In genomic region chr16:4110680-4111079, GRCh38 we compare ENCODE assay signal across 14 cellular contexts. TPM values are rescaled to one million over a fixed set of nuclear protein-coding genes. Genes with fewer than 3 reads are reported as not detected.
A peak's percentile ranks its signal among the peaks of the same experiment; 100 is the strongest.
DNase-seq lines count a peak whose midpoint lies in the region; ATAC-seq, FAIRE-seq and TF ChIP-seq lines count a peak whose summit lies in the region.
"Had no signal": no experiment of that assay in that cellular context is flagged by ENCODE, and none has a peak within 500 bp of the region (broad histone marks: within the 10 kb centered on the region; RNA-seq: fewer than 3 reads in every experiment).

No MANE protein-coding gene starts in this region.

- CTCF ChIA-PET in activated naive CD4-positive, alpha-beta T cell treated with anti-CD3 and anti-CD28 coated beads, Interleukin-2, amount 10 ng/mL, durations not matched to agents 7 days and 5 days (lab: Charles Lee), result interaction anchor here (1.1 kb wide), 1 partner anchor 143 kb away, joined by 5 read pairs; no protein-coding TSS in a partner anchor
- CTCF ChIA-PET in K562 (lab: Yijun Ruan, JAX; ENCODE audit: low intra/inter-chr PET ratio), result no interaction called here
- CTCF ChIA-PET in activated CD8-positive, alpha-beta T cell treated with anti-CD3 and anti-CD28 coated beads, Interleukin-2, amount 10 ng/mL, durations not matched to agents 7 days and 5 days (lab: Charles Lee), result interaction anchor here (1.5 kb wide), 1 partner anchor 128 kb away, joined by 4 read pairs; no protein-coding TSS in a partner anchor

- TF ChIP-seq RAD21 in K562 (CRISPR knock-in tag; conservative IDR thresholded peaks at IDR 0.05 in 1 of 2, IDR thresholded peaks at IDR 0.05 in 1 of 2), result no peak

- H3K4ac ChIP-seq in mesendoderm (ENCODE audit: low read depth, low read length), result no peak overlapping the region

- peaks cover 21% of the 10 kb centered on the region for H3K36me3 Mint-ChIP-seq in activated naive CD4-positive, alpha-beta T cell treated with anti-CD3 and anti-CD28 coated beads, Interleukin-2, amount 10 ng/mL, durations not matched to agents 7 days and 5 days
- H3K36me3 Mint-ChIP-seq in activated CD8-positive, alpha-beta T cell treated with anti-CD3 and anti-CD28 coated beads, Interleukin-2, amount 10 ng/mL, durations not matched to agents 7 days and 5 days (ENCODE audit: low read depth), result peaks cover 9% of the 10 kb centered on the region

- no peak overlapping the region for H3K18ac ChIP-seq in mesendoderm (ENCODE audit: low read length)

- TF ChIP-seq CTCF in K562 (IDR thresholded peaks at IDR 0.05 in 2 of 3, conservative IDR thresholded peaks at IDR 0.05 in 1 of 3; ENCODE audit: insufficient read depth in 2 of 3, low read depth in 1 of 3, low read length in 3 of 3), result no peak
- TF ChIP-seq CTCF in transverse colon (IDR thresholded peaks at IDR 0.05), result no peak

- H3K4me3 ChIP-seq in K562, result no peak overlapping the region
- no peak overlapping the region for H3K4me3 ChIP-seq in mesendoderm (ENCODE audit: low read length)
- H3K4me3 ChIP-seq in transverse colon, result peak overlapping the region in 1 of 4 donors; percentile 2

- no peaks in the 10 kb centered on the region for H3K9me3 ChIP-seq in K562 (replicated peaks; ENCODE audit: control insufficient read depth, insufficient read depth, low read depth, low read length)
- H3K9me3 ChIP-seq in transverse colon, result no peaks in the 10 kb centered on the region

- peak; percentile 4 for DNase-seq in activated naive CD4-positive, alpha-beta T cell treated with Interleukin-2 at 50 U/mL for 16 hours
- no peak for DNase-seq in activated naive CD4-positive, alpha-beta T cell treated with anti-CD3 and anti-CD28 coated beads, Interleukin-2, amount 10 ng/mL, durations not matched to agents 7 days and 5 days
- DNase-seq in K562 (ENCODE audit: extremely low read depth in 1 of 4, low spot score in 3 of 4), result no peak
- peak; percentile 23 for DNase-seq in mesendoderm
- DNase-seq in transverse colon, result peak; percentile 81
- no peak for DNase-seq in RCC 7860 (ENCODE audit: low spot score)
- no peak for DNase-seq in activated CD8-positive, alpha-beta T cell treated with anti-CD3 and anti-CD28 coated beads, Interleukin-2, amount 10 ng/mL, durations not matched to agents 7 days and 5 days
- DNase-seq in iPS-NIHi7 (ENCODE audit: extremely low spot score), result no peak
- DNase-seq: activated CD8-positive, alpha-beta memory T cell treated with anti-CD3 and anti-CD28 coated beads, Interleukin-2, amount 50 U/mL, for 4 hours; NCI-H1930; NCI-H69; SW 1271 had no signal

- no peaks in the 10 kb centered on the region for H3K9me1 ChIP-seq in K562 (ENCODE audit: control insufficient read depth, insufficient read depth, low read length)

- no peak overlapping the region for H2BK5ac ChIP-seq in mesendoderm (ENCODE audit: low read length)

- H3K9ac ChIP-seq in K562 (ENCODE audit: insufficient read depth in 1 of 2, low read depth in 2 of 2, low read length in 2 of 2), result peak overlapping the region in 1 of 2 experiments; percentile 35; a peak in 1 of 4 replicates
- no peak overlapping the region for H3K9ac ChIP-seq in mesendoderm (ENCODE audit: low read length)

- no peak for TF ChIP-seq POLR2A in K562 (conservative IDR thresholded peaks at IDR 0.05)
- TF ChIP-seq POLR2A in transverse colon (IDR thresholded peaks at IDR 0.05), result no peak

- no peak overlapping the region for H3K4me3 Mint-ChIP-seq in activated naive CD4-positive, alpha-beta T cell treated with anti-CD3 and anti-CD28 coated beads, Interleukin-2, amount 10 ng/mL, durations not matched to agents 7 days and 5 days
- no peak overlapping the region for H3K4me3 Mint-ChIP-seq in activated CD8-positive, alpha-beta T cell treated with anti-CD3 and anti-CD28 coated beads, Interleukin-2, amount 10 ng/mL, durations not matched to agents 7 days and 5 days

- no peak for FAIRE-seq in K562 (lab: Jason Lieb, UNC)
- FAIRE-seq in RCC 7860 (lab: Jason Lieb, UNC), result no peak
- FAIRE-seq: endothelial cell of umbilical vein, GM19239 had no signal

- POLR2A ChIA-PET in K562 (lab: Yijun Ruan, JAX), result no interaction called here
- POLR2A ChIA-PET in activated CD8-positive, alpha-beta T cell treated with anti-CD3 and anti-CD28 coated beads, Interleukin-2, amount 10 ng/mL, durations not matched to agents 7 days and 5 days (lab: Charles Lee), result no interaction called here

- H3K27me3 ChIP-seq in K562 (ENCODE audit: control insufficient read depth in 2 of 2, insufficient read depth in 2 of 2, low read length in 2 of 2) (peaks cover 54 to 76% of the 10 kb centered on the region in 2 experiments), mesendoderm (ENCODE audit: insufficient read depth, low read length, poor library complexity) (no peaks in the 10 kb centered on the region), transverse colon (no peaks in the 10 kb centered on the region)

- 2% methylated on average over 14 of the region's 14 CpGs for WGBS in K562 (ENCODE audit: insufficient coverage, low coverage, missing lambda C conversion rate)
- no CpG with 5 or more reads among the region's 14 CpGs for WGBS in mesendoderm (ENCODE audit: extremely low coverage, insufficient coverage, low lambda C conversion rate)
- whole genome bisulfite sequencing in transverse colon (ENCODE audit: low coverage in 1 of 2), 2 donors, result 40% methylated on average over 1 to 14 of the region's 14 CpGs

- intact Hi-C loops in K562 (cut with micrococcal nuclease), result no loop called here
- intact Hi-C loops in transverse colon (cut with DNase I; ENCODE audit: low total_unique reads), result loop anchor here (10.0 kb wide), 1 partner anchor 146 kb away; no protein-coding TSS in a partner anchor

- peaks cover 15% of the 10 kb centered on the region for H3K27me3 Mint-ChIP-seq in activated naive CD4-positive, alpha-beta T cell treated with anti-CD3 and anti-CD28 coated beads, Interleukin-2, amount 10 ng/mL, durations not matched to agents 7 days and 5 days
- no peaks in the 10 kb centered on the region for H3K27me3 Mint-ChIP-seq in activated CD8-positive, alpha-beta T cell treated with anti-CD3 and anti-CD28 coated beads, Interleukin-2, amount 10 ng/mL, durations not matched to agents 7 days and 5 days (ENCODE audit: low read depth)

- no peak overlapping the region for H2AFZ ChIP-seq in K562 (ENCODE audit: low read depth, low read length)

- TF ChIP-seq EP300 in K562 (IDR thresholded peaks at IDR 0.05; ENCODE audit: low read length) (no peak), transverse colon (IDR thresholded peaks at IDR 0.05; ENCODE audit: low read depth) (peak; percentile 77)

- BruUV-seq in K562 (replicated peaks; lab: Mats Ljungman, UMichigan), result no TSS peak

- H3K27ac ChIP-seq in K562 (ENCODE audit: extremely low read depth, low read depth, low read length) (no peak overlapping the region), mesendoderm (ENCODE audit: low read depth, low read length) (no peak overlapping the region), transverse colon (peak overlapping the region; percentile 2 to 71 (median 62))

- H3K4me1 ChIP-seq in K562 (replicated peaks in 1 of 2; ENCODE audit: control insufficient read depth in 2 of 2, insufficient read depth in 2 of 2, low read length in 2 of 2), result peaks cover 0 to 12% of the 10 kb centered on the region in 2 experiments; a peak in 2 of 5 replicates
- H3K4me1 ChIP-seq in mesendoderm (ENCODE audit: control insufficient read depth, low read depth, low read length), result peaks cover 5% of the 10 kb centered on the region
- peaks cover 13 to 64% (median 51%) of the 10 kb centered on the region in 4 donors for H3K4me1 ChIP-seq in transverse colon

- in situ Hi-C loops in K562 (cut with MboI), result no loop called here
- in situ Hi-C loops in transverse colon (cut with MboI; ENCODE audit: low pct_ligation_motif_present in 1 of 4, low pct_unique_long_range_greater_than_20kb in 1 of 4, low sequenced_read_pairs in 3 of 4), result loop anchor here in 2 of 4 donors (25.0 kb wide), 1 partner anchor 98 kb away; no protein-coding TSS in a partner anchor

- no peak overlapping the region for H2BK120ac ChIP-seq in mesendoderm (ENCODE audit: low read depth, low read length)

- H3K9me3 Mint-ChIP-seq in activated naive CD4-positive, alpha-beta T cell treated with anti-CD3 and anti-CD28 coated beads, Interleukin-2, amount 10 ng/mL, durations not matched to agents 7 days and 5 days, result no peaks in the 10 kb centered on the region
- H3K9me3 Mint-ChIP-seq in activated CD8-positive, alpha-beta T cell treated with anti-CD3 and anti-CD28 coated beads, Interleukin-2, amount 10 ng/mL, durations not matched to agents 7 days and 5 days (ENCODE audit: insufficient read depth), result no peaks in the 10 kb centered on the region

- H3K4me2 ChIP-seq in K562 (ENCODE audit: insufficient read depth, low read length) (no peak overlapping the region), mesendoderm (ENCODE audit: low read length) (no peak overlapping the region)

- H4K20me1 ChIP-seq in K562 (replicated peaks; ENCODE audit: control insufficient read depth, insufficient read depth, low read length), result no peaks in the 10 kb centered on the region

- no peaks in the 10 kb centered on the region for H3K79me1 ChIP-seq in mesendoderm (ENCODE audit: low read length)

- peaks cover 56% of the 10 kb centered on the region for H3K4me1 Mint-ChIP-seq in activated naive CD4-positive, alpha-beta T cell treated with anti-CD3 and anti-CD28 coated beads, Interleukin-2, amount 10 ng/mL, durations not matched to agents 7 days and 5 days
- H3K4me1 Mint-ChIP-seq in activated CD8-positive, alpha-beta T cell treated with anti-CD3 and anti-CD28 coated beads, Interleukin-2, amount 10 ng/mL, durations not matched to agents 7 days and 5 days (ENCODE audit: low read depth), result peaks cover 43% of the 10 kb centered on the region

- H2AK5ac ChIP-seq in mesendoderm (ENCODE audit: low read length), result no peak overlapping the region

- no peak overlapping the region for H4K5ac ChIP-seq in mesendoderm (ENCODE audit: low read length)

- H3K56ac ChIP-seq in mesendoderm (ENCODE audit: low read length), result no peak overlapping the region

- no peak overlapping the region for H3K23ac ChIP-seq in mesendoderm (ENCODE audit: low read length)

- H3K79me2 ChIP-seq in K562 (ENCODE audit: control insufficient read depth, insufficient read depth, low read length) (no peaks in the 10 kb centered on the region), mesendoderm (ENCODE audit: control insufficient read depth, insufficient read depth, low read length) (no peaks in the 10 kb centered on the region)

- H2BK15ac ChIP-seq in mesendoderm (replicated peaks; ENCODE audit: low read depth), result no peak overlapping the region

- H4K8ac ChIP-seq in mesendoderm (ENCODE audit: low read depth, low read length), result no peak overlapping the region

- no peak for ATAC-seq in K562
- no peak for ATAC-seq in activated CD8-positive, alpha-beta T cell treated with anti-CD3 and anti-CD28 coated beads, Interleukin-2, amount 10 ng/mL, durations not matched to agents 7 days and 5 days

- H3K36me3 ChIP-seq in K562 (ENCODE audit: control insufficient read depth, insufficient read depth, low read length) (no peaks in the 10 kb centered on the region), mesendoderm (ENCODE audit: control insufficient read depth, insufficient read depth, low read length) (no peaks in the 10 kb centered on the region), transverse colon (no peaks in the 10 kb centered on the region)

- no peak overlapping the region for H3K27ac Mint-ChIP-seq in activated naive CD4-positive, alpha-beta T cell treated with anti-CD3 and anti-CD28 coated beads, Interleukin-2, amount 10 ng/mL, durations not matched to agents 7 days and 5 days
- no peak overlapping the region for H3K27ac Mint-ChIP-seq in activated CD8-positive, alpha-beta T cell treated with anti-CD3 and anti-CD28 coated beads, Interleukin-2, amount 10 ng/mL, durations not matched to agents 7 days and 5 days

RNA-seq across cellular contexts. Expression of gene ADCY9, which starts 5.6 kb away (rescaled TPM):
- total RNA-seq in K562 (2011; cell fraction: chromatin; rRNA removed; ENCODE audit: low replicate concordance), result 2.0 and 2.3 TPM in 2 replicates
- 1.4 and 1.5 TPM in 2 replicates for total RNA-seq in K562 (2011; cell fraction: nucleolus; rRNA removed)
- 1.1 and 1.2 TPM in 2 replicates for total RNA-seq in K562 (2011; cell fraction: nucleoplasm; rRNA removed)
- total RNA-seq in K562 (2014; rRNA removed), result 0.05 and 0.61 TPM in 2 replicates
- 0.18 and 0.19 TPM in 2 replicates for total RNA-seq in K562 (2014; rRNA removed; fragmentation: Illumina TruSeq; extraction: Trizol)
- total RNA-seq in K562 (2015; rRNA removed; fragmentation: Illumina TruSeq; extraction: Trizol), result 0.29 and 0.41 TPM in 2 replicates
- total RNA-seq in K562 (2021), result 0.27 and 0.31 TPM in 2 replicates
- polyA plus RNA-seq in K562 (2011; rRNA removed), result 0.17 and 0.49 TPM in 2 replicates
- 0.54 and 0.68 TPM in 2 replicates for polyA plus RNA-seq in K562 (2011; cell fraction: cytosol; rRNA removed)
- polyA plus RNA-seq in K562 (2011; cell fraction: nucleus; rRNA removed), result 1.1 and 1.6 TPM in 2 replicates
- 0.27 and 0.40 TPM in 2 replicates for polyA plus RNA-seq in K562 (2012)
- 0.15 and 0.24 TPM in 2 replicates for polyA plus RNA-seq in K562 (2014; fragmentation: Illumina TruSeq; extraction: Trizol)
- polyA plus RNA-seq in K562 (2014; fragmentation: Nextera tagmentation; extraction: Ambion mirVana), result under 1 TPM; 0.03 to 0.13 TPM
- 0.09 TPM in 2 replicates for polyA plus RNA-seq in K562 (2014; rRNA removed)
- polyA minus RNA-seq in K562 (2011; rRNA and poly(A)+ RNA removed), result 1.1 and 1.2 TPM in 2 replicates
- polyA minus RNA-seq in K562 (2011; cell fraction: cytosol; rRNA and poly(A)+ RNA removed), result 1.2 and 1.5 TPM in 2 replicates
- polyA minus RNA-seq in K562 (2011; cell fraction: nucleus; rRNA and poly(A)+ RNA removed), result 1.2 and 1.9 TPM in 2 replicates
- polyA plus RNA-seq in mesendoderm (2013, experiment 1 of 2), result 2.8 TPM
- polyA plus RNA-seq in mesendoderm (2013, experiment 2 of 2), result 2.9 TPM
- total RNA-seq in transverse colon, result 10 to 100 TPM; 33.7 to 46.0 (median 37.2) TPM
- 1 to 10 TPM; 6.2 to 6.3 TPM for total RNA-seq in activated CD8-positive, alpha-beta T cell treated with anti-CD3 and anti-CD28 coated beads, Interleukin-2, amount 10 ng/mL, durations not matched to agents 7 days and 5 days

Comparison
In these comparisons a context has a peak if more than half of its experiments do, and no peak if none do; other contexts are left out.
1. DNase-seq: peak in activated naive CD4-positive, alpha-beta T cell treated with Interleukin-2 at 50 U/mL for 16 hours (single experiment), mesendoderm (single experiment) and transverse colon (single experiment); none in activated naive CD4-positive, alpha-beta T cell treated with anti-CD3 and anti-CD28 coated beads, Interleukin-2, amount 10 ng/mL, durations not matched to agents 7 days and 5 days (single experiment), K562 (0 of 4), RCC 7860 (single experiment), activated CD8-positive, alpha-beta T cell treated with anti-CD3 and anti-CD28 coated beads, Interleukin-2, amount 10 ng/mL, durations not matched to agents 7 days and 5 days (single experiment) and iPS-NIHi7 (single experiment).
2. H3K27ac ChIP-seq: peak in transverse colon (4 of 4); none in K562 (single experiment) and mesendoderm (single experiment).